31 cellular contexts compared by ENCODE assay signal in genomic region chr5:163409384-163409783, GRCh38. TPM values are rescaled to one million over a fixed set of nuclear protein-coding genes. Genes with fewer than 3 reads are reported as not detected.
"Had no signal": no experiment of that assay in that cellular context is flagged by ENCODE, and none has a peak within 500 bp of the region (broad histone marks: within the 10 kb centered on the region; RNA-seq: fewer than 3 reads in every experiment).

No MANE protein-coding gene starts in this region.

- H3K36me3 ChIP-seq: ascending aorta, pancreas, right atrium auricular region, stomach, transverse colon, WERI-Rb-1 had no signal

- H3K4me3 Mint-ChIP-seq: activated CD4-positive, alpha-beta memory T cell treated with anti-CD3 and anti-CD28 coated beads for 36 hours; activated CD4-positive, alpha-beta T cell treated with anti-CD3 and anti-CD28 coated beads, Interleukin-2, amount 10 ng/mL, durations not matched to agents 24 days and 14 days; activated naive CD4-positive, alpha-beta T cell treated with anti-CD3 and anti-CD28 coated beads for 36 hours; activated naive CD8-positive, alpha-beta T cell treated with anti-CD3 and anti-CD28 coated beads for 36 hours; activated T-helper 1 cell treated with anti-CD3 and anti-CD28 coated beads, Interleukin-12 subunit alpha, Interleukin-12 subunit beta, Interleukin-2, Interleukin-4 antibody, amounts not matched to agents 30 ng/mL and 10 ng/mL and 1 ng/mL, durations not matched to agents 14 hours and 24 hours and 36 hours; effector memory CD8-positive, alpha-beta T cell; naive thymus-derived CD8-positive, alpha-beta T cell; neural crest cell; stimulated activated naive B cell treated with anti-CD40 and anti-IgM and Interleukin-4, amounts not matched to agents 10 μg/mL and 1 μg/mL and 100 μg/mL, for 72 hours had no signal

- H3K27me3 ChIP-seq: ascending aorta, pancreas, right atrium auricular region, transverse colon had no signal

- H3K4me1 ChIP-seq: ascending aorta, pancreas, psoas muscle, right atrium auricular region had no signal

- H3K4me3 ChIP-seq: ascending aorta, pancreas, psoas muscle, right atrium auricular region, stomach, transverse colon had no signal

- DNase-seq: activated CD4-positive, alpha-beta memory T cell treated with anti-CD3 and anti-CD28 coated beads for 36 hours; activated CD4-positive, alpha-beta T cell treated with anti-CD3 and anti-CD28 coated beads, Interleukin-2, amount 10 ng/mL, durations not matched to agents 24 days and 14 days; activated CD4-positive, CD25-positive, alpha-beta regulatory T cell treated with anti-CD3 and anti-CD28 coated beads, Interleukin-2, amount 50 U/mL, for 72 hours; activated CD8-positive, alpha-beta memory T cell treated with anti-CD3 and anti-CD28 coated beads, Interleukin-2, amount 50 U/mL, for 4 hours; activated effector memory CD4-positive, alpha-beta T cell treated with anti-CD3 and anti-CD28 coated beads, Interleukin-2, amount 50 U/mL, for 16 hours; activated naive CD4-positive, alpha-beta T cell treated with anti-CD3 and anti-CD28 coated beads for 36 hours; activated naive CD8-positive, alpha-beta T cell treated with anti-CD3 and anti-CD28 coated beads for 36 hours; activated T-cell treated with anti-CD3 and anti-CD28 coated beads, Interleukin-2, amount 50 U/mL, for 1 hour; cortex of kidney; effector memory CD8-positive, alpha-beta T cell; islet precursor cell; mammary epithelial cell; naive thymus-derived CD8-positive, alpha-beta T cell; pancreas; psoas muscle; stimulated activated CD4-positive, alpha-beta T cell treated with anti-CD3 and anti-CD28 coated beads, Interleukin-15, amount 100 ng/mL, for 24 hours; stimulated activated CD4-positive, alpha-beta T cell treated with anti-CD3 and anti-CD28 coated beads, Interleukin-2, amount 100 ng/mL, for 24 hours; stimulated activated naive B cell treated with anti-CD40 and anti-IgM and Interleukin-4, amounts not matched to agents 10 μg/mL and 1 μg/mL and 100 μg/mL, for 72 hours; stomach; T-helper 9 cell; transverse colon; WERI-Rb-1 had no signal

- H3K9me3 ChIP-seq: ascending aorta, pancreas, psoas muscle, right atrium auricular region, stomach, transverse colon had no signal

- H3K27ac Mint-ChIP-seq: activated CD4-positive, alpha-beta memory T cell treated with anti-CD3 and anti-CD28 coated beads for 36 hours; activated CD4-positive, alpha-beta T cell treated with anti-CD3 and anti-CD28 coated beads, Interleukin-2, amount 10 ng/mL, durations not matched to agents 24 days and 14 days; activated naive CD4-positive, alpha-beta T cell treated with anti-CD3 and anti-CD28 coated beads for 36 hours; activated naive CD8-positive, alpha-beta T cell treated with anti-CD3 and anti-CD28 coated beads for 36 hours; activated T-helper 1 cell treated with anti-CD3 and anti-CD28 coated beads, Interleukin-12 subunit alpha, Interleukin-12 subunit beta, Interleukin-2, Interleukin-4 antibody, amounts not matched to agents 30 ng/mL and 10 ng/mL and 1 ng/mL, durations not matched to agents 14 hours and 24 hours and 36 hours; effector memory CD8-positive, alpha-beta T cell; stimulated activated naive B cell treated with anti-CD40 and anti-IgM and Interleukin-4, amounts not matched to agents 10 μg/mL and 1 μg/mL and 100 μg/mL, for 72 hours had no signal

- H3K36me3 Mint-ChIP-seq: activated CD4-positive, alpha-beta memory T cell treated with anti-CD3 and anti-CD28 coated beads for 36 hours; activated naive CD8-positive, alpha-beta T cell treated with anti-CD3 and anti-CD28 coated beads for 36 hours; brain; naive thymus-derived CD8-positive, alpha-beta T cell; stimulated activated naive B cell treated with anti-CD40 and anti-IgM and Interleukin-4, amounts not matched to agents 10 μg/mL and 1 μg/mL and 100 μg/mL, for 72 hours had no signal

- H3K9me3 Mint-ChIP-seq: activated CD4-positive, alpha-beta memory T cell treated with anti-CD3 and anti-CD28 coated beads for 36 hours; activated CD4-positive, alpha-beta T cell treated with anti-CD3 and anti-CD28 coated beads, Interleukin-2, amount 10 ng/mL, durations not matched to agents 24 days and 14 days; activated naive CD4-positive, alpha-beta T cell treated with anti-CD3 and anti-CD28 coated beads for 36 hours; activated naive CD8-positive, alpha-beta T cell treated with anti-CD3 and anti-CD28 coated beads for 36 hours; activated T-helper 1 cell treated with anti-CD3 and anti-CD28 coated beads, Interleukin-12 subunit alpha, Interleukin-12 subunit beta, Interleukin-2, Interleukin-4 antibody, amounts not matched to agents 30 ng/mL and 10 ng/mL and 1 ng/mL, durations not matched to agents 14 hours and 24 hours and 36 hours; brain; effector memory CD8-positive, alpha-beta T cell; naive thymus-derived CD8-positive, alpha-beta T cell; neural crest cell; stimulated activated naive B cell treated with anti-CD40 and anti-IgM and Interleukin-4, amounts not matched to agents 10 μg/mL and 1 μg/mL and 100 μg/mL, for 72 hours had no signal

- H3K27ac ChIP-seq: ascending aorta, pancreas, psoas muscle, right atrium auricular region, stomach, transverse colon, WERI-Rb-1 had no signal

- FAIRE-seq: endothelial cell of umbilical vein, frontal cortex, pancreas, TTC549, urothelium cell line had no signal

RNA-seq across cellular contexts. Expression of gene HMMR, which starts 51.0 kb away (rescaled TPM):
- total RNA-seq: ascending aorta had no signal
